8 cellular contexts compared by ENCODE assay signal in genomic region chr12:46382974-46383653, GRCh38. TPM values are rescaled to one million over a fixed set of nuclear protein-coding genes. Genes with fewer than 3 reads are reported as not detected.
DNase-seq lines count a peak whose midpoint lies in the region; ATAC-seq and TF ChIP-seq lines count a peak whose summit lies in the region.

No MANE protein-coding gene starts in this region.

- 2% methylated on average over 9 of the region's 74 CpGs for WGBS in mammary epithelial cell (ENCODE audit: low coverage, missing lambda C conversion rate)

- no peaks in the 10 kb centered on the region for H3K9me3 ChIP-seq in WERI-Rb-1 (ENCODE audit: severe bottlenecking)
- H3K9me3 ChIP-seq in mammary epithelial cell (replicated peaks; ENCODE audit: insufficient read depth, low read length) = no peaks in the 10 kb centered on the region

- TSS peak; percentile 85 for BruUV-seq in mammary epithelial cell (replicated peaks; lab: Mats Ljungman, UMichigan)

- peak overlapping the region; percentile 99 for H3K27ac ChIP-seq in WERI-Rb-1
- peak overlapping the region; percentile 96 for H3K27ac ChIP-seq in mammary epithelial cell (ENCODE audit: insufficient read depth, low read depth, low read length)

- peak; percentile 88 for DNase-seq in AG08395 (ENCODE audit: low spot score)
- peak; percentile 93 for DNase-seq in NCI-H2171 treated with DMSO at 0.1 percent for 48 hours (lab: John Stamatoyannopoulos, UW)
- peak; percentile 97 for DNase-seq in WERI-Rb-1
- DNase-seq in mammary epithelial cell = peak; percentile 95
- peak; percentile 91 to 93 (median 92) for DNase-seq in immature natural killer cell
- peak; percentile 95 for DNase-seq in smooth muscle cell of the brain vasculature (ENCODE audit: low read depth, low spot score)

- intact Hi-C loops in mammary epithelial cell (cut with micrococcal nuclease) = loop anchor here (1.0 kb wide), 3 partner anchors 11 to 165 kb away; partner anchors contain the start of gene SLC38A2

- peaks cover 0 to 4% (median 0%) of the 10 kb centered on the region in 3 donors for H3K36me3 Mint-ChIP-seq in immature natural killer cell

- in situ Hi-C loops in mammary epithelial cell (cut with MboI; ENCODE audit: low sequenced_read_pairs in 2 of 2) = loop anchor here (10.0 to 25.0 kb wide), 3 partner anchors 162 to 282 kb away; no protein-coding TSS in a partner anchor

- CTCF ChIA-PET in mammary epithelial cell (lab: Charles Lee; ENCODE audit: low non-redundant PET) = no interaction called here

- H3K4me1 ChIP-seq in mammary epithelial cell (ENCODE audit: insufficient read depth, low read length) = peaks cover 50% of the 10 kb centered on the region

- no peaks in the 10 kb centered on the region for H3K36me3 ChIP-seq in WERI-Rb-1
- H3K36me3 ChIP-seq in mammary epithelial cell (ENCODE audit: insufficient read depth, low read length) = no peaks in the 10 kb centered on the region

- H3K4me3 ChIP-seq in WERI-Rb-1 (ENCODE audit: low read depth, low read length) (peak overlapping the region; percentile 83), mammary epithelial cell (replicated peaks in 1 of 3; ENCODE audit: insufficient read depth in 1 of 3, low read depth in 2 of 3, low read length in 3 of 3) (peak overlapping the region; percentile 60 to 68 (median 64))

- peak overlapping the region; percentile 85 to 91 (median 90) for H3K4me3 Mint-ChIP-seq in immature natural killer cell

- H4K20me1 ChIP-seq in mammary epithelial cell (ENCODE audit: insufficient read depth, low read length) = no peaks in the 10 kb centered on the region

- TF ChIP-seq CTCF in WERI-Rb-1 (IDR thresholded peaks at IDR 0.05; ENCODE audit: low read depth, low read length) = 0 out of 2 replicates have a peak, but pooled peaks have one; percentile 27
- peak in 1 of 2 donors; percentile 8 for TF ChIP-seq CTCF in mammary epithelial cell (conservative IDR thresholded peaks at IDR 0.05 in 1 of 2, IDR thresholded peaks at IDR 0.05 in 1 of 2; ENCODE audit: extremely low read depth in 1 of 2, insufficient read depth in 1 of 2, low read depth in 1 of 2, low read length in 2 of 2)

- H3K79me2 ChIP-seq in mammary epithelial cell (ENCODE audit: insufficient read depth, low read length) = peaks cover 12% of the 10 kb centered on the region

- H3K9ac ChIP-seq in mammary epithelial cell (ENCODE audit: insufficient read depth, low read length) = peak overlapping the region; percentile 91

- dilution Hi-C loops in mammary epithelial cell (cut with HindIII; ENCODE audit: low sequenced_read_pairs) = no loop called here

- peak overlapping the region; percentile 93 to 97 (median 96) for H3K27ac Mint-ChIP-seq in immature natural killer cell

- ATAC-seq in GM18870 (IDR thresholded peaks at IDR 0.05; ENCODE audit: unreplicated experiment) (peak; percentile 51), HG03135 (IDR thresholded peaks at IDR 0.05; ENCODE audit: unreplicated experiment) (peak; percentile 75)

- H3K27me3 Mint-ChIP-seq in immature natural killer cell (ENCODE audit: low read depth in 3 of 3) = peaks cover 2 to 16% (median 6%) of the 10 kb centered on the region in 3 donors

- H3K27me3 ChIP-seq in WERI-Rb-1 (ENCODE audit: insufficient read depth, low read depth, severe bottlenecking) = no peaks in the 10 kb centered on the region
- H3K27me3 ChIP-seq in mammary epithelial cell (ENCODE audit: insufficient read depth, low read length) = no peaks in the 10 kb centered on the region

- H2AFZ ChIP-seq in mammary epithelial cell (ENCODE audit: low read depth, low read length) = peak overlapping the region; percentile 84

- peak overlapping the region; percentile 98 for H3K4me2 ChIP-seq in mammary epithelial cell (ENCODE audit: insufficient read depth, low read depth, low read length)

- peaks cover 29 to 47% of the 10 kb centered on the region in 2 donors for H3K4me1 Mint-ChIP-seq in immature natural killer cell

- peaks cover 0 to 2% (median 0%) of the 10 kb centered on the region in 6 donors for H3K9me3 Mint-ChIP-seq in immature natural killer cell

RNA-seq across cellular contexts. Expression of gene SLC38A2, which starts 10.5 kb away (rescaled TPM):
- 100 to 1,000 TPM; 774 to 995 TPM for total RNA-seq in mammary epithelial cell
- polyA plus RNA-seq in mammary epithelial cell (153 TPM), immature natural killer cell (100 to 1,000 TPM in 1 of 3 donors, 10 to 100 TPM in 2; 52.6 to 116 (median 92.7) TPM)
- polyA minus RNA-seq in mammary epithelial cell = 348 TPM

Comparison
In these comparisons a context has a peak if more than half of its experiments do, and no peak if none do; other contexts are left out.
1. Peak in every context shown above with its lines: DNase-seq, ATAC-seq, H3K4me3 ChIP-seq and H3K27ac ChIP-seq.